ENCODE assay signal across 17 cellular contexts in the genomic region with DNA sequence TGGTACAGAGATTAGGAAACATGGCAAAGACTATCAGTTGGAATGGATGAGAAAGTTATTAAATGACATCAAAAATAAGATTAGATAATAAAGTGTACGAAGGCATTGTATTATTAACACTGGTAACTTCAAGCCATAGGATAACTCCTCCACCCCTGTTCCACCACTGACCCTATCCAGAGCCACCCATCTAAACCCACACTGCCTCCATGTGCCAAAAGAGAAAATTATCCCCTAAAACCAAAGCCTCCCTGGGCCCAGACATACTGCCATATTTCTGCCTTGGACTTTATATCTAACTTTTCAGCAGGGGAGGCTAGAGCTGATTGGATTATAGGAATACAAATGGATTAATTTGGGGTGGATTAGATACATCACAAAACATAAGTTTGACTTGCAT.
"Had no signal": no experiment of that assay in that cellular context is flagged by ENCODE, and none has a peak within 500 bp of the region (broad histone marks: within the 10 kb centered on the region; RNA-seq: fewer than 3 reads in every experiment).

No MANE protein-coding gene starts in this region.

- H3K9me3 Mint-ChIP-seq: natural killer cell treated with Interleukin-12 subunit alpha and Interleukin-12 subunit beta and Interleukin-15 and Interleukin-18, amount 100 ng/mL, for 72 hours had no signal

- H3K4me1 ChIP-seq: neural progenitor cell had no signal

- H3K27ac Mint-ChIP-seq: natural killer cell treated with Interleukin-12 subunit alpha and Interleukin-12 subunit beta and Interleukin-15 and Interleukin-18, amount 100 ng/mL, for 72 hours; neural progenitor cell had no signal

- DNase-seq: dermis blood vessel endothelial cell; heart left ventricle; hippocampal formation; left colon; left ventricle myocardium superior; mesenchymal stem cell; midbrain; nucleus accumbens; ovary; right cardiac atrium; stimulated activated CD4-positive, alpha-beta T cell treated with anti-CD3 and anti-CD28 coated beads, Interleukin-2, amount 100 ng/mL, for 48 hours; stimulated activated naive CD4-positive, alpha-beta T cell treated with Interleukin-2 at 50 U/mL for 16 hours; trophoblast cell had no signal

- H3K9ac ChIP-seq: neural progenitor cell had no signal

- H3K27ac ChIP-seq: heart left ventricle, neural progenitor cell, ovary had no signal

- H3K4me3 ChIP-seq: heart left ventricle, lung, neural progenitor cell, ovary, smooth muscle cell had no signal

- H3K4me3 Mint-ChIP-seq: natural killer cell treated with Interleukin-12 subunit alpha and Interleukin-12 subunit beta and Interleukin-15 and Interleukin-18, amount 100 ng/mL, for 72 hours; neural progenitor cell had no signal

- H3K9me3 ChIP-seq: heart left ventricle, ovary had no signal

- H3K27me3 ChIP-seq: heart left ventricle, neural progenitor cell, ovary had no signal

- H3K36me3 Mint-ChIP-seq: natural killer cell treated with Interleukin-12 subunit alpha and Interleukin-12 subunit beta and Interleukin-15 and Interleukin-18, amount 100 ng/mL, for 72 hours; neural progenitor cell had no signal

- H3K36me3 ChIP-seq: heart left ventricle, neural progenitor cell, ovary had no signal
